ENCODE assay signal across 8 cellular contexts in genomic region chr18:2657043-2657512, GRCh38. TPM values are rescaled to one million over a fixed set of nuclear protein-coding genes. Genes with fewer than 3 reads are reported as not detected.
DNase-seq lines count a peak whose midpoint lies in the region; ATAC-seq and TF ChIP-seq lines count a peak whose summit lies in the region.

No MANE protein-coding gene starts in this region.

- TF ChIP-seq POLR2A in vagina (IDR thresholded peaks at IDR 0.05) = no peak

- intact Hi-C loops in left ventricle myocardium inferior (cut with micrococcal nuclease) = no loop called here
- intact Hi-C loops in cardiac septum (cut with DNase I) = loop anchor here (5.0 kb wide), 2 partner anchors 85 to 355 kb away; partner anchors contain the start of genes LPIN2, METTL4 and NDC80
- intact Hi-C loops in lower lobe of right lung (cut with DNase I) = no loop called here
- intact Hi-C loops in vagina (cut with DNase I) = loop anchor here (5.0 kb wide), 1 partner anchor 85 kb away; the partner anchor contains the start of genes METTL4 and NDC80

- H3K36me3 ChIP-seq in left ventricle myocardium inferior = no peaks in the 10 kb centered on the region
- no peaks in the 10 kb centered on the region for H3K36me3 ChIP-seq in adipocyte (ENCODE audit: control insufficient read depth, insufficient read depth, low read length, severe bottlenecking)
- H3K36me3 ChIP-seq in lower lobe of right lung = no peaks in the 10 kb centered on the region
- H3K36me3 ChIP-seq in vagina = no peaks in the 10 kb centered on the region

- H3K9me3 ChIP-seq in left ventricle myocardium inferior (replicated peaks) (no peaks in the 10 kb centered on the region), adipocyte (ENCODE audit: control insufficient read depth, low read length) (no peaks in the 10 kb centered on the region), lower lobe of right lung (no peaks in the 10 kb centered on the region), vagina (no peaks in the 10 kb centered on the region)

- peak overlapping the region; percentile 95 for H3K27ac ChIP-seq in left ventricle myocardium inferior (replicated peaks)
- H3K27ac ChIP-seq in lower lobe of right lung = peak overlapping the region; percentile 98
- H3K27ac ChIP-seq in vagina = peak overlapping the region; percentile 99

- H3K4me3 ChIP-seq in left ventricle myocardium inferior (peak overlapping the region; percentile 93), adipocyte (ENCODE audit: low read length) (peak overlapping the region; percentile 98), lower lobe of right lung (peak overlapping the region; percentile 96), vagina (peak overlapping the region; percentile 73 to 98)

- H3K4me1 ChIP-seq in left ventricle myocardium inferior (peaks cover 55% of the 10 kb centered on the region), adipocyte (ENCODE audit: control insufficient read depth, insufficient read depth, low read length) (peaks cover 19% of the 10 kb centered on the region), lower lobe of right lung (peaks cover 41% of the 10 kb centered on the region), vagina (peaks cover 33% of the 10 kb centered on the region)

- ATAC-seq in lower lobe of right lung (no peak), HG02840 (IDR thresholded peaks at IDR 0.05; ENCODE audit: low FRiP score, unreplicated experiment) (no peak), GM21526 (IDR thresholded peaks at IDR 0.05; ENCODE audit: low FRiP score, unreplicated experiment) (no peak)

- DNase-seq in left ventricle myocardium inferior (no peak), cardiac septum (ENCODE audit: low spot score) (no peak), adipocyte (ENCODE audit: low read depth) (peak; percentile 31), lower lobe of right lung (no peak), vagina (ENCODE audit: extremely low spot score in 2 of 2) (no peak), GM19238 (ENCODE audit: insufficient read length, low spot score) (no peak)

- peak overlapping the region; percentile 95 for H3K9ac ChIP-seq in adipocyte (ENCODE audit: low read length)

- no peak for TF ChIP-seq CTCF in left ventricle myocardium inferior (IDR thresholded peaks at IDR 0.05; ENCODE audit: borderline replicate concordance)
- no peak for TF ChIP-seq CTCF in lower lobe of right lung (IDR thresholded peaks at IDR 0.05)
- no peak for TF ChIP-seq CTCF in vagina (IDR thresholded peaks at IDR 0.05)

- H3K27me3 ChIP-seq in left ventricle myocardium inferior (ENCODE audit: low read depth) (no peaks in the 10 kb centered on the region), adipocyte (replicated peaks; ENCODE audit: control insufficient read depth, insufficient read depth, low read length) (no peaks in the 10 kb centered on the region), lower lobe of right lung (ENCODE audit: low read depth) (no peaks in the 10 kb centered on the region), vagina (no peaks in the 10 kb centered on the region)

RNA-seq across cellular contexts. Expression of gene SMCHD1, which starts 1.6 kb away (rescaled TPM):
- 26.6 TPM for total RNA-seq in left ventricle myocardium inferior
- 34.8 TPM for total RNA-seq in cardiac septum
- total RNA-seq in lower lobe of right lung = 55.9 TPM
- total RNA-seq in vagina = 62.4 TPM

Comparison
In these comparisons a context has a peak if more than half of its experiments do, and no peak if none do; other contexts are left out.
1. intact Hi-C loops: an anchor here in cardiac septum (5.0 kb wide) and vagina (5.0 kb wide); none called in left ventricle myocardium inferior and lower lobe of right lung.